ENCODE assay signal across 1 cellular context in genomic region chr4:72112514-72113156, GRCh38.
A peak's percentile ranks its signal among the peaks of the same experiment; 100 is the strongest.
TF ChIP-seq lines count a peak whose summit lies in the region.

No MANE protein-coding gene starts in this region.

TF ChIP-seq in K562, 482 proteins besides CTCF, POLR2A, EP300 and RAD21 (continued from another document):
- peak; percentile 99 for TF ChIP-seq ATF3 (IDR thresholded peaks at IDR 0.05)
- peak; percentile 90 for TF ChIP-seq ATF3 (CRISPR knock-in tag; conservative IDR thresholded peaks at IDR 0.05)
- TF ChIP-seq CBFA2T3 (IDR thresholded peaks at IDR 0.05), result peak; percentile 69
- TF ChIP-seq NCOR1 (IDR thresholded peaks at IDR 0.05), result peak; percentile 42; the same call in 1 of the 2 replicates
- TF ChIP-seq ATF7 (IDR thresholded peaks at IDR 0.05), result peak; percentile 76; the same call in 1 of the 2 replicates
- peak; percentile 36 for TF ChIP-seq NEUROD1 (IDR thresholded peaks at IDR 0.05; ENCODE audit: borderline replicate concordance, low read depth, low read length, partially characterized antibody)
- TF ChIP-seq MITF (IDR thresholded peaks at IDR 0.05), result peak; percentile 82
- peak in 1 of 2 experiments; percentile 98; a peak in 2 of 4 replicates for TF ChIP-seq ZNF318 (IDR thresholded peaks at IDR 0.05; ENCODE audit: borderline replicate concordance in 1 of 2, low read depth in 1 of 2)
- TF ChIP-seq L3MBTL2 (IDR thresholded peaks at IDR 0.05), result peak; percentile 69
- TF ChIP-seq E4F1 (CRISPR knock-in tag; IDR thresholded peaks at IDR 0.05; ENCODE audit: borderline replicate concordance), result no peak
- TF ChIP-seq JUNB (CRISPR knock-in tag; conservative IDR thresholded peaks at IDR 0.05), result peak; percentile 98
- TF ChIP-seq ZNF133 (CRISPR knock-in tag; IDR thresholded peaks at IDR 0.05), result no peak
- TF ChIP-seq CEBPB (tag; IDR thresholded peaks at IDR 0.05), result peak; percentile 74
- no peak for TF ChIP-seq KDM1A (IDR thresholded peaks at IDR 0.05)
- TF ChIP-seq FOSL1 (tag; conservative IDR thresholded peaks at IDR 0.05), result peak; percentile 100
- peak; percentile 90 for TF ChIP-seq TAF9B (IDR thresholded peaks at IDR 0.05; ENCODE audit: partially characterized antibody)
- peak; percentile 15 for TF ChIP-seq PHF20 (IDR thresholded peaks at IDR 0.05; ENCODE audit: partially characterized antibody)
- peak; percentile 88 for TF ChIP-seq BRD9 (IDR thresholded peaks at IDR 0.05; ENCODE audit: low read depth, partially characterized antibody)
